Comparison of ENCODE assay signal across 34 cellular contexts in the genomic region with DNA sequence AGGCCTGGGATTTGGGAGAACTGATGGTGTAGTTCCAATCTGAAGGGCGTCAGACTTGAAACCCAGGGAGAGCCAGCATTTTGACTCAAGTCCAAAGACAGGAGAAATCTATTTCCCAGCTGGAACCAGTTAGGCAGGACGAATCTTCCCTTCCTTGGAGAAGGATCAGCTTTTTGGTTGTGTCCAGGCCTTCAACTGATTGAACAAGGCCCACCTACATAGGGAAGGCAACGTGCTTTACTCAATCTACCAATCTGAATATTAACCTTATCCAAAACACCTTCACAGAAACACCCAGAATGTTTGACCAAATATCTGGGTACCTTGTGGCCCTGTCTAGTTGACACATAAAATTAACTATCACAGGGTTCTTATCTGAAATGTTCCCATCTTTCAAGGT.
A peak's percentile ranks its signal among the peaks of the same experiment; 100 is the strongest.
DNase-seq lines count a peak whose midpoint lies in the region; ATAC-seq, FAIRE-seq and TF ChIP-seq lines count a peak whose summit lies in the region.
"Had no signal": no experiment of that assay in that cellular context is flagged by ENCODE, and none has a peak within 500 bp of the region (broad histone marks: within the 10 kb centered on the region; RNA-seq: fewer than 3 reads in every experiment).

No MANE protein-coding gene starts in this region.

- no peak overlapping the region for H2BK120ac ChIP-seq in mesendoderm (ENCODE audit: low read depth, low read length)
- no peak overlapping the region for H2BK120ac ChIP-seq in trophoblast cell (ENCODE audit: insufficient read depth, low read length, poor library complexity)

- TF ChIP-seq EP300 in K562 (IDR thresholded peaks at IDR 0.05; ENCODE audit: low read length), result no peak

- no peak overlapping the region for H3K4me2 ChIP-seq in K562 (ENCODE audit: insufficient read depth, low read length)
- no peak overlapping the region for H3K4me2 ChIP-seq in mesendoderm (ENCODE audit: low read length)
- no peak overlapping the region for H3K4me2 ChIP-seq in trophoblast cell (ENCODE audit: low read length)
- no peak overlapping the region for H3K4me2 ChIP-seq in osteoblast (ENCODE audit: insufficient read depth, low read length)
- H3K4me2 ChIP-seq: A549; BLaER1; BLaER1 treated with 17β-estradiol and CSF1 and Interleukin-3, amounts not matched to agents 10 nM and 100 nM had no signal

- DNase-seq in K562 (ENCODE audit: extremely low read depth in 1 of 4, low spot score in 3 of 4) (no peak), mesendoderm (no peak), trophoblast cell (no peak), osteoblast (ENCODE audit: insufficient read length, low spot score, missing footprints) (no peak), GM19239 (ENCODE audit: insufficient read length, low spot score) (no peak)
- DNase-seq in CD4-positive, alpha-beta T cell, result no peak
- DNase-seq: 8988T; ACHN; AML-193; BE2C; C1 segment of cervical spinal cord; Caco-2; Calu3; CD4-positive, alpha-beta memory T cell; CD4-positive, CD25-positive, alpha-beta regulatory T cell; CD8-positive, alpha-beta memory T cell; CD8-positive, alpha-beta T cell; COR-L47; DMS 273 treated with DMSO at 0.1 percent for 48 hours; DMS153; DMS53; DMS79; DMS79 treated with DMSO at 0.1 percent for 48 hours; DND-41; EL had no signal

- no peak overlapping the region for H3K4me3 ChIP-seq in K562
- H3K4me3 ChIP-seq in mesendoderm (ENCODE audit: low read length), result no peak overlapping the region
- H3K4me3 ChIP-seq in trophoblast cell (ENCODE audit: low read depth, low read length), result no peak overlapping the region
- H3K4me3 ChIP-seq in osteoblast (ENCODE audit: insufficient read depth, low read length), result no peak overlapping the region
- H3K4me3 ChIP-seq: A549; BLaER1; BLaER1 treated with 17β-estradiol and CSF1 and Interleukin-3, amounts not matched to agents 10 nM and 100 nM had no signal

- no peak overlapping the region for H4K12ac ChIP-seq in trophoblast cell (ENCODE audit: low read depth, low read length)

- no peaks in the 10 kb centered on the region for H3K4me1 Mint-ChIP-seq in CD4-positive, alpha-beta T cell (ENCODE audit: low read depth)
- H3K4me1 Mint-ChIP-seq: B cell; CD14-positive monocyte; CD4-positive, alpha-beta memory T cell; CD4-positive, CD25-positive, alpha-beta regulatory T cell; CD8-positive, alpha-beta memory T cell had no signal

- H3K79me1 ChIP-seq in mesendoderm (ENCODE audit: low read length) (no peaks in the 10 kb centered on the region), trophoblast cell (ENCODE audit: low read length) (no peaks in the 10 kb centered on the region)

- H2AK5ac ChIP-seq in mesendoderm (ENCODE audit: low read length) (no peak overlapping the region), trophoblast cell (ENCODE audit: low read length) (no peak overlapping the region)

- 2% methylated on average over 3 of the region's 3 CpGs for WGBS in K562 (ENCODE audit: insufficient coverage, low coverage, missing lambda C conversion rate)
- WGBS in mesendoderm (ENCODE audit: extremely low coverage, insufficient coverage, low lambda C conversion rate), result no CpG with 5 or more reads among the region's 3 CpGs
- no CpG with 5 or more reads among the region's 3 CpGs for WGBS in trophoblast cell (ENCODE audit: extremely low coverage, insufficient coverage, insufficient read length)

- FAIRE-seq in K562 (lab: Jason Lieb, UNC) (no peak), GM19239 (lab: Jason Lieb, UNC) (no peak)
- FAIRE-seq: A204.1, A549, D721Med had no signal

- intact Hi-C loops in K562 (cut with micrococcal nuclease), result no loop called here
- intact Hi-C loops in CD4-positive, alpha-beta T cell (cut with DNase I, micrococcal nuclease), result loop anchor here in 1 of 2 experiments (10.0 kb wide), 1 partner anchor 58 kb away; no protein-coding TSS in a partner anchor

- TF ChIP-seq RAD21 in K562 (CRISPR knock-in tag; conservative IDR thresholded peaks at IDR 0.05 in 1 of 2, IDR thresholded peaks at IDR 0.05 in 1 of 2), result no peak

- no peak for TF ChIP-seq POLR2A in K562 (conservative IDR thresholded peaks at IDR 0.05)

- H2AFZ ChIP-seq in K562 (ENCODE audit: low read depth, low read length) (no peak overlapping the region), trophoblast cell (ENCODE audit: insufficient read depth, low read length, poor library complexity) (no peak overlapping the region), osteoblast (ENCODE audit: low read length) (no peak overlapping the region)

- no TSS peak for BruUV-seq in K562 (replicated peaks; lab: Mats Ljungman, UMichigan)

- no peak overlapping the region for H3K14ac ChIP-seq in trophoblast cell (ENCODE audit: low read length)

- H2BK15ac ChIP-seq in mesendoderm (replicated peaks; ENCODE audit: low read depth), result no peak overlapping the region

- CTCF ChIA-PET in K562 (lab: Yijun Ruan, JAX; ENCODE audit: low intra/inter-chr PET ratio), result no interaction called here
- CTCF ChIA-PET in CD4-positive, alpha-beta T cell (lab: Charles Lee), result no interaction called here

- H3K56ac ChIP-seq in mesendoderm (ENCODE audit: low read length), result no peak overlapping the region

- H4K20me1 ChIP-seq in K562 (replicated peaks; ENCODE audit: control insufficient read depth, insufficient read depth, low read length), result no peaks in the 10 kb centered on the region
- no peaks in the 10 kb centered on the region for H4K20me1 ChIP-seq in osteoblast (ENCODE audit: insufficient read depth, low read length)
- H4K20me1 ChIP-seq: BLaER1; BLaER1 treated with 17β-estradiol and CSF1 and Interleukin-3, amounts not matched to agents 10 nM and 100 nM had no signal

- no peak overlapping the region for H2BK12ac ChIP-seq in trophoblast cell (ENCODE audit: low read length)

- peak overlapping the region; percentile 7 for H3K4ac ChIP-seq in mesendoderm (ENCODE audit: low read depth, low read length)
- no peak overlapping the region for H3K4ac ChIP-seq in trophoblast cell (ENCODE audit: low read depth, low read length)

- H3K9me3 ChIP-seq in K562 (replicated peaks; ENCODE audit: control insufficient read depth, insufficient read depth, low read depth, low read length) (no peaks in the 10 kb centered on the region; the same call in 1 of the 2 replicates), trophoblast cell (ENCODE audit: insufficient read depth, low read depth, low read length) (peaks cover 2% of the 10 kb centered on the region), osteoblast (ENCODE audit: low read depth, low read length) (no peaks in the 10 kb centered on the region)
- H3K9me3 ChIP-seq in CD4-positive, alpha-beta T cell (ENCODE audit: control insufficient read depth, low read length), result no peaks in the 10 kb centered on the region
- H3K9me3 ChIP-seq: A549, BE2C, BLaER1, Caco-2 had no signal

- no peak for TF ChIP-seq CTCF in K562 (IDR thresholded peaks at IDR 0.05 in 2 of 3, conservative IDR thresholded peaks at IDR 0.05 in 1 of 3; ENCODE audit: insufficient read depth in 2 of 3, low read depth in 1 of 3, low read length in 3 of 3)
- no peak for TF ChIP-seq CTCF in osteoblast (IDR thresholded peaks at IDR 0.05; ENCODE audit: extremely low read depth, low read depth, low read length)
- TF ChIP-seq CTCF in CD4-positive, alpha-beta T cell (IDR thresholded peaks at IDR 0.05), result no peak

- no peaks in the 10 kb centered on the region for H3K27me3 Mint-ChIP-seq in CD4-positive, alpha-beta T cell
- H3K27me3 Mint-ChIP-seq: B cell; CD4-positive, alpha-beta memory T cell; CD4-positive, CD25-positive, alpha-beta regulatory T cell; CD8-positive, alpha-beta memory T cell had no signal

- no peak overlapping the region for H3K9ac ChIP-seq in K562 (ENCODE audit: insufficient read depth in 1 of 2, low read depth in 2 of 2, low read length in 2 of 2)
- no peak overlapping the region for H3K9ac ChIP-seq in mesendoderm (ENCODE audit: low read length)
- H3K9ac ChIP-seq in trophoblast cell (ENCODE audit: low read length), result peak overlapping the region; percentile 76
- H3K9ac ChIP-seq: BLaER1; BLaER1 treated with 17β-estradiol and CSF1 and Interleukin-3, amounts not matched to agents 10 nM and 100 nM had no signal

- in situ Hi-C loops in K562 (cut with MboI), result no loop called here

- H3K36me3 Mint-ChIP-seq in CD4-positive, alpha-beta T cell (ENCODE audit: low read depth), result no peaks in the 10 kb centered on the region
- H3K36me3 Mint-ChIP-seq: CD14-positive monocyte; CD4-positive, alpha-beta memory T cell; CD4-positive, CD25-positive, alpha-beta regulatory T cell; CD8-positive, alpha-beta memory T cell; CD8-positive, alpha-beta T cell had no signal

- H2BK5ac ChIP-seq in mesendoderm (ENCODE audit: low read length) (no peak overlapping the region), trophoblast cell (ENCODE audit: low read depth, low read length, poor library complexity) (no peak overlapping the region)

- H3K79me2 ChIP-seq in K562 (ENCODE audit: control insufficient read depth, insufficient read depth, low read length) (no peaks in the 10 kb centered on the region), mesendoderm (ENCODE audit: control insufficient read depth, insufficient read depth, low read length) (no peaks in the 10 kb centered on the region), trophoblast cell (ENCODE audit: control insufficient read depth, insufficient read depth, low read length, poor library complexity) (no peaks in the 10 kb centered on the region), osteoblast (ENCODE audit: insufficient read depth, low read length) (no peaks in the 10 kb centered on the region)

- H4K8ac ChIP-seq in mesendoderm (ENCODE audit: low read depth, low read length) (no peak overlapping the region), trophoblast cell (ENCODE audit: low read depth, low read length) (no peak overlapping the region)

- H3K4me1 ChIP-seq in K562 (replicated peaks in 1 of 2; ENCODE audit: control insufficient read depth in 2 of 2, insufficient read depth in 2 of 2, low read length in 2 of 2), result no peaks in the 10 kb centered on the region
- no peaks in the 10 kb centered on the region for H3K4me1 ChIP-seq in mesendoderm (ENCODE audit: control insufficient read depth, low read depth, low read length)
- H3K4me1 ChIP-seq in trophoblast cell (ENCODE audit: control insufficient read depth in 1 of 2, insufficient read depth in 2 of 2, low read length in 2 of 2), result no peaks in the 10 kb centered on the region
- no peaks in the 10 kb centered on the region for H3K4me1 ChIP-seq in osteoblast (ENCODE audit: insufficient read depth, low read length)
- H3K4me1 ChIP-seq: A549; BE2C; BLaER1; BLaER1 treated with 17β-estradiol and CSF1 and Interleukin-3, amounts not matched to agents 10 nM and 100 nM; Caco-2 had no signal

- POLR2A ChIA-PET in K562 (lab: Yijun Ruan, JAX), result no interaction called here
- POLR2A ChIA-PET in CD4-positive, alpha-beta T cell (lab: Charles Lee), result no interaction called here

- H4K91ac ChIP-seq in trophoblast cell (ENCODE audit: low read depth, low read length), result no peak overlapping the region

- peaks cover 5% of the 10 kb centered on the region for H3K9me3 Mint-ChIP-seq in CD4-positive, alpha-beta T cell

- H3K27ac ChIP-seq in K562 (ENCODE audit: extremely low read depth, low read depth, low read length) (no peak overlapping the region), mesendoderm (ENCODE audit: low read depth, low read length) (no peak overlapping the region), trophoblast cell (ENCODE audit: low read depth, low read length) (no peak overlapping the region), osteoblast (ENCODE audit: low read depth, low read length) (no peak overlapping the region)
- no peak overlapping the region for H3K27ac ChIP-seq in CD4-positive, alpha-beta T cell (ENCODE audit: low read depth, low read length)
- H3K27ac ChIP-seq: 22Rv1; A549; BLaER1; BLaER1 treated with 17β-estradiol and CSF1 and Interleukin-3, amounts not matched to agents 10 nM and 100 nM; C4-2B had no signal

- no peak overlapping the region for H4K5ac ChIP-seq in mesendoderm (ENCODE audit: low read length)

- H3K9me1 ChIP-seq in K562 (ENCODE audit: control insufficient read depth, insufficient read depth, low read length), result no peaks in the 10 kb centered on the region

- H3K27ac Mint-ChIP-seq in CD4-positive, alpha-beta T cell, result no peak overlapping the region
- H3K27ac Mint-ChIP-seq: B cell; CD14-positive monocyte; CD4-positive, alpha-beta memory T cell; CD4-positive, CD25-positive, alpha-beta regulatory T cell; CD8-positive, alpha-beta memory T cell; CD8-positive, alpha-beta T cell had no signal

- no peak for ATAC-seq in K562
- ATAC-seq in CD4-positive, alpha-beta T cell (ENCODE audit: poor library complexity), result no peak
- ATAC-seq: A549; CD8-positive, alpha-beta T cell had no signal

- H3K18ac ChIP-seq in mesendoderm (ENCODE audit: low read length) (no peak overlapping the region), trophoblast cell (ENCODE audit: low read length) (no peak overlapping the region)

- H3K23ac ChIP-seq in mesendoderm (ENCODE audit: low read length) (no peak overlapping the region), trophoblast cell (ENCODE audit: low read length) (no peak overlapping the region)

- H3K27me3 ChIP-seq in K562 (ENCODE audit: control insufficient read depth in 2 of 2, insufficient read depth in 2 of 2, low read length in 2 of 2) (no peaks in the 10 kb centered on the region), mesendoderm (ENCODE audit: insufficient read depth, low read length, poor library complexity) (no peaks in the 10 kb centered on the region), trophoblast cell (ENCODE audit: insufficient read depth, low read length) (no peaks in the 10 kb centered on the region), osteoblast (ENCODE audit: insufficient read depth, low read length) (no peaks in the 10 kb centered on the region)
- no peaks in the 10 kb centered on the region for H3K27me3 ChIP-seq in CD4-positive, alpha-beta T cell (ENCODE audit: control insufficient read depth, insufficient read depth, low read length)
- H3K27me3 ChIP-seq: BE2C; BLaER1; BLaER1 treated with 17β-estradiol and CSF1 and Interleukin-3, amounts not matched to agents 10 nM and 100 nM had no signal

- H3K36me3 ChIP-seq in K562 (ENCODE audit: control insufficient read depth, insufficient read depth, low read length), result no peaks in the 10 kb centered on the region
- H3K36me3 ChIP-seq in mesendoderm (ENCODE audit: control insufficient read depth, insufficient read depth, low read length), result no peaks in the 10 kb centered on the region
- H3K36me3 ChIP-seq in trophoblast cell (ENCODE audit: control insufficient read depth in 1 of 2, insufficient read depth in 2 of 2, low read length in 2 of 2), result no peaks in the 10 kb centered on the region
- no peaks in the 10 kb centered on the region for H3K36me3 ChIP-seq in osteoblast (ENCODE audit: insufficient read depth, low read length)
- H3K36me3 ChIP-seq: BE2C; BLaER1; BLaER1 treated with 17β-estradiol and CSF1 and Interleukin-3, amounts not matched to agents 10 nM and 100 nM had no signal

- H3K4me3 Mint-ChIP-seq in CD4-positive, alpha-beta T cell, result no peak overlapping the region
- H3K4me3 Mint-ChIP-seq: B cell; CD14-positive monocyte; CD4-positive, alpha-beta memory T cell; CD4-positive, CD25-positive, alpha-beta regulatory T cell; CD8-positive, alpha-beta memory T cell; CD8-positive, alpha-beta T cell had no signal
